ENCODE assay signal across 7 cellular contexts in the genomic region with DNA sequence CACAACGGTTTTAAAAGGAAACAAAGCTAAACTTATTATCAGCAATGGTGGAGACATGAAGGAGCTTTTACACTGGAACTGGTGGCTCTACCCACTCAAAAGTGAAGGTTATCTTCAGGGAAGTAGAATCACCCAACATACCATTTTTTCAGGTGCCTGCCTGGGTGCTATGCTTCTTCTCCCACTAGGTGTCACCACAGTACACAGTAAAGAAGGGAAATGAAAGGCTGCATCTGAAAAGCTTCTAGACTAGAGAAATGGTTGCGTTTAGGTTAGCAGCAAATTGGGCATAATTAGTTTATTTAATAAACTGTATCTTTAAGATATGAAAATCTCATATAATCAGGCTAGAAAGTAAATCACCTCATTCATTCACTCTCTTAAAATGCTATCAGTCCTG. TPM values are rescaled to one million over a fixed set of nuclear protein-coding genes. Genes with fewer than 3 reads are reported as not detected.
DNase-seq lines count a peak whose midpoint lies in the region; ATAC-seq and TF ChIP-seq lines count a peak whose summit lies in the region.

No MANE protein-coding gene starts in this region.

- TF ChIP-seq CTCF in fibroblast of villous mesenchyme (IDR thresholded peaks at IDR 0.05; ENCODE audit: insufficient read depth, low read depth, low read length): peak; percentile 86

- H3K4me3 ChIP-seq in H7 (ENCODE audit: insufficient read depth, low read depth, low read length): no peak overlapping the region
- no peak overlapping the region for H3K4me3 ChIP-seq in fibroblast of villous mesenchyme (ENCODE audit: low read depth, low read length)

- no peaks in the 10 kb centered on the region for H3K27me3 ChIP-seq in H7 (ENCODE audit: control insufficient read depth, insufficient read depth, low read length)

- DNase-seq in ELR (ENCODE audit: low read depth) (peak; percentile 66), H7 (peak; percentile 47), NCI-H446 (lab: John Stamatoyannopoulos, UW) (peak; percentile 2 to 15), fibroblast of villous mesenchyme (ENCODE audit: low read depth) (peak; percentile 53), occipital lobe (lab: John Stamatoyannopoulos, UW) (peak; percentile 8)
- peak; percentile 15 to 34 for DNase-seq in activated CD4-positive, alpha-beta T cell treated with anti-CD3 and anti-CD28 coated beads, Interleukin-2, amount 50 U/mL, for 48 hours

- no peak for ATAC-seq in GM21528 (IDR thresholded peaks at IDR 0.05; ENCODE audit: low FRiP score, unreplicated experiment)

- H3K36me3 ChIP-seq in H7 (replicated peaks; ENCODE audit: control insufficient read depth, insufficient read depth, low read length): no peaks in the 10 kb centered on the region

RNA-seq across cellular contexts. Expression of gene SELENOK, which starts 47.0 kb away (rescaled TPM):
- total RNA-seq in H7 (2014; rRNA removed; shearing (Covaris generic)): 44.1 and 52.6 TPM in 2 replicates
- total RNA-seq in fibroblast of villous mesenchyme: 15.5 and 19.4 TPM in 2 replicates
- 59.6 TPM for total RNA-seq in occipital lobe

RNA-seq across cellular contexts. Expression of gene ACTR8, which starts 56.7 kb away (rescaled TPM):
- total RNA-seq in H7 (2014; rRNA removed; shearing (Covaris generic)): 21.2 and 27.6 TPM in 2 replicates
- total RNA-seq in fibroblast of villous mesenchyme (29.3 and 38.0 TPM in 2 replicates), occipital lobe (67.1 TPM)

Comparison
In these comparisons a context has a peak if more than half of its experiments do, and no peak if none do; other contexts are left out.
1. DNase-seq: peak in every context shown above with its lines; median percentile 66 in ELR; 53 in fibroblast of villous mesenchyme; 47 in H7; 24 in activated CD4-positive, alpha-beta T cell treated with anti-CD3 and anti-CD28 coated beads, Interleukin-2, amount 50 U/mL, for 48 hours; 8 in NCI-H446; 8 in occipital lobe.